In genomic region chr12:132322206-132323132, GRCh38 we compare ENCODE assay signal across 18 cellular contexts. TPM values are rescaled to one million over a fixed set of nuclear protein-coding genes. Genes with fewer than 3 reads are reported as not detected.
DNase-seq lines count a peak whose midpoint lies in the region; ATAC-seq and TF ChIP-seq lines count a peak whose summit lies in the region.
"Had no signal": no experiment of that assay in that cellular context is flagged by ENCODE, and none has a peak within 500 bp of the region (broad histone marks: within the 10 kb centered on the region; RNA-seq: fewer than 3 reads in every experiment).

No MANE protein-coding gene starts in this region.

- no peak for TF ChIP-seq EP300 in transverse colon (IDR thresholded peaks at IDR 0.05; ENCODE audit: low read depth)

- intact Hi-C loops in Right ventricle myocardium superior (cut with DNase I): no loop called here
- intact Hi-C loops in cardiac septum (cut with DNase I): no loop called here
- intact Hi-C loops in dorsolateral prefrontal cortex (cut with DNase I): no loop called here
- intact Hi-C loops in natural killer cell (cut with micrococcal nuclease): no loop called here
- intact Hi-C loops in transverse colon (cut with DNase I; ENCODE audit: low total_unique reads): no loop called here
- intact Hi-C loops in gastrocnemius medialis (cut with DNase I; ENCODE audit: low total_unique reads): no loop called here
- intact Hi-C loops in activated CD4-positive, alpha-beta T cell treated with anti-CD3 and anti-CD28 coated beads, Interleukin-2, amount 10 ng/mL, durations not matched to agents 24 days and 14 days (cut with micrococcal nuclease): no loop called here

- peaks cover 0 to 16% (median 0%) of the 10 kb centered on the region in 45 donors for H3K27me3 ChIP-seq in dorsolateral prefrontal cortex
- H3K27me3 ChIP-seq in transverse colon: peaks cover 22% of the 10 kb centered on the region
- peaks cover 21 to 35% (median 29%) of the 10 kb centered on the region in 3 donors for H3K27me3 ChIP-seq in gastrocnemius medialis

- no peaks in the 10 kb centered on the region for H3K4me1 Mint-ChIP-seq in natural killer cell
- peaks cover 7% of the 10 kb centered on the region for H3K4me1 Mint-ChIP-seq in activated CD4-positive, alpha-beta T cell treated with anti-CD3 and anti-CD28 coated beads, Interleukin-2, amount 10 ng/mL, durations not matched to agents 24 days and 14 days

- in situ Hi-C loops in transverse colon (cut with MboI; ENCODE audit: low pct_ligation_motif_present in 1 of 4, low pct_unique_long_range_greater_than_20kb in 1 of 4, low sequenced_read_pairs in 3 of 4): no loop called here
- in situ Hi-C loops in gastrocnemius medialis (cut with MboI; ENCODE audit: low sequenced_read_pairs in 4 of 4): no loop called here

- H3K27me3 Mint-ChIP-seq in natural killer cell (ENCODE audit: low read depth in 2 of 2): peaks cover 4 to 7% of the 10 kb centered on the region in 2 donors
- H3K27me3 Mint-ChIP-seq in activated CD4-positive, alpha-beta T cell treated with anti-CD3 and anti-CD28 coated beads, Interleukin-2, amount 10 ng/mL, durations not matched to agents 24 days and 14 days: peaks cover 7% of the 10 kb centered on the region

- H3K9me3 ChIP-seq in transverse colon (no peaks in the 10 kb centered on the region), gastrocnemius medialis (no peaks in the 10 kb centered on the region)

- H3K36me3 ChIP-seq in transverse colon (no peaks in the 10 kb centered on the region), gastrocnemius medialis (no peaks in the 10 kb centered on the region)
- H3K36me3 ChIP-seq: brain microvascular endothelial cell had no signal

- 76 to 84% methylated on average over 7 to 40 of the region's 43 CpGs for WGBS in transverse colon (ENCODE audit: low coverage in 1 of 2), 2 donors

- peaks cover 0 to 21% (median 6%) of the 10 kb centered on the region in 4 donors for H3K4me1 ChIP-seq in transverse colon
- no peaks in the 10 kb centered on the region for H3K4me1 ChIP-seq in gastrocnemius medialis

- H3K4me3 ChIP-seq in dorsolateral prefrontal cortex (peak overlapping the region in 20 of 59 donors; percentile 15 to 46 (median 30)), transverse colon (no peak overlapping the region), gastrocnemius medialis (no peak overlapping the region)

- no peaks in the 10 kb centered on the region for H3K9me3 Mint-ChIP-seq in natural killer cell
- H3K9me3 Mint-ChIP-seq in activated CD4-positive, alpha-beta T cell treated with anti-CD3 and anti-CD28 coated beads, Interleukin-2, amount 10 ng/mL, durations not matched to agents 24 days and 14 days: no peaks in the 10 kb centered on the region
- H3K9me3 Mint-ChIP-seq: activated T-helper 1 cell treated with anti-CD3 and anti-CD28 coated beads, Interleukin-12 subunit alpha, Interleukin-12 subunit beta, Interleukin-2, Interleukin-4 antibody, amounts not matched to agents 30 ng/mL and 10 ng/mL and 1 ng/mL, durations not matched to agents 14 hours and 24 hours and 36 hours had no signal

- TF ChIP-seq POLR2A in transverse colon (IDR thresholded peaks at IDR 0.05) (no peak), gastrocnemius medialis (IDR thresholded peaks at IDR 0.05) (no peak)

- no peaks in the 10 kb centered on the region for H3K36me3 Mint-ChIP-seq in natural killer cell
- no peaks in the 10 kb centered on the region for H3K36me3 Mint-ChIP-seq in activated CD4-positive, alpha-beta T cell treated with anti-CD3 and anti-CD28 coated beads, Interleukin-2, amount 10 ng/mL, durations not matched to agents 24 days and 14 days (ENCODE audit: low read depth)
- H3K36me3 Mint-ChIP-seq: activated naive CD8-positive, alpha-beta T cell had no signal

- DNase-seq in Right ventricle myocardium superior (peak; percentile 20), cardiac septum (ENCODE audit: low spot score) (no peak), dorsolateral prefrontal cortex (peak in 3 of 10 donors; percentile 18 to 44 (median 21)), natural killer cell (no peak), transverse colon (no peak), gastrocnemius medialis (no peak)
- DNase-seq in activated CD4-positive, alpha-beta T cell treated with anti-CD3 and anti-CD28 coated beads, Interleukin-2, amount 10 ng/mL, durations not matched to agents 24 days and 14 days: no peak
- DNase-seq: brain microvascular endothelial cell, hypothalamus, NCI-H1436, NCI-H69, SHP77 treated with DMSO at 0.1 percent for 48 hours had no signal

- H3K27ac ChIP-seq in dorsolateral prefrontal cortex (peak overlapping the region in 42 of 59 donors; percentile 5 to 93 (median 52)), transverse colon (peak overlapping the region in 3 of 4 donors; percentile 17 to 63 (median 45)), gastrocnemius medialis (no peak overlapping the region)
- H3K27ac ChIP-seq: brain microvascular endothelial cell, C4-2B had no signal

- H3K4me3 Mint-ChIP-seq in natural killer cell: no peak overlapping the region
- H3K4me3 Mint-ChIP-seq in activated CD4-positive, alpha-beta T cell treated with anti-CD3 and anti-CD28 coated beads, Interleukin-2, amount 10 ng/mL, durations not matched to agents 24 days and 14 days: no peak overlapping the region
- H3K4me3 Mint-ChIP-seq: activated CD4-positive, alpha-beta T cell treated with anti-CD3 and anti-CD28 coated beads for 36 hours; activated T-helper 1 cell treated with anti-CD3 and anti-CD28 coated beads, Interleukin-12 subunit alpha, Interleukin-12 subunit beta, Interleukin-2, Interleukin-4 antibody, amounts not matched to agents 30 ng/mL and 10 ng/mL and 1 ng/mL, durations not matched to agents 14 hours and 24 hours and 36 hours had no signal

- ATAC-seq in Right ventricle myocardium superior (ENCODE audit: poor library complexity): no peak
- ATAC-seq in natural killer cell: no peak
- no peak for ATAC-seq in gastrocnemius medialis
- ATAC-seq in HG03521 (IDR thresholded peaks at IDR 0.05; ENCODE audit: unreplicated experiment): no peak
- ATAC-seq: activated CD4-positive, alpha-beta T cell treated with anti-CD3 and anti-CD28 coated beads for 36 hours had no signal

- no peak for TF ChIP-seq CTCF in dorsolateral prefrontal cortex (IDR thresholded peaks at IDR 0.05 in 54 of 56, conservative IDR thresholded peaks at IDR 0.05 in 2 of 56; ENCODE audit: low read depth in 1 of 56, partially characterized antibody in 56 of 56)
- no peak for TF ChIP-seq CTCF in natural killer cell (IDR thresholded peaks at IDR 0.05)
- no peak for TF ChIP-seq CTCF in transverse colon (IDR thresholded peaks at IDR 0.05)
- TF ChIP-seq CTCF in gastrocnemius medialis (IDR thresholded peaks at IDR 0.05 in 4 of 5, conservative IDR thresholded peaks at IDR 0.05 in 1 of 5): no peak

- peak overlapping the region; percentile 51 to 59 for H3K27ac Mint-ChIP-seq in natural killer cell
- H3K27ac Mint-ChIP-seq in activated CD4-positive, alpha-beta T cell treated with anti-CD3 and anti-CD28 coated beads, Interleukin-2, amount 10 ng/mL, durations not matched to agents 24 days and 14 days: no peak overlapping the region
- H3K27ac Mint-ChIP-seq: activated naive CD8-positive, alpha-beta T cell; progenitor cell of endocrine pancreas had no signal

RNA-seq across cellular contexts. Expression of gene GALNT9, which starts 6.9 kb away (rescaled TPM):
- total RNA-seq in Right ventricle myocardium superior: not detected
- not detected for total RNA-seq in cardiac septum
- total RNA-seq in dorsolateral prefrontal cortex: 100 to 1,000 TPM in 37 of 120 experiments, 10 to 100 TPM in 83; 22.8 to 134 (median 90.1) TPM
- not detected for total RNA-seq in natural killer cell
- 1 to 10 TPM in 1 of 4 donors, under 1 TPM in 1, not detected in 2; 0.82 to 4.5 TPM for total RNA-seq in transverse colon
- total RNA-seq in gastrocnemius medialis: not detected
- total RNA-seq in activated CD4-positive, alpha-beta T cell treated with anti-CD3 and anti-CD28 coated beads, Interleukin-2, amount 10 ng/mL, durations not matched to agents 24 days and 14 days: 0.19 TPM in 1 of 2 replicates, not detected in the other
- total RNA-seq: activated T-helper 1 cell treated with anti-CD3 and anti-CD28 coated beads, Interleukin-12 subunit alpha, Interleukin-12 subunit beta, Interleukin-2, Interleukin-4 antibody, amounts not matched to agents 30 ng/mL and 10 ng/mL and 1 ng/mL, durations not matched to agents 14 hours and 24 hours and 36 hours had no signal

Comparison
In these comparisons a context has a peak if more than half of its experiments do, and no peak if none do; other contexts are left out.
1. H3K27ac ChIP-seq: peak in dorsolateral prefrontal cortex (42 of 59) and transverse colon (3 of 4); none in gastrocnemius medialis (0 of 4).
2. RNA of gene GALNT9, which starts 6.9 kb away (total RNA-seq): 22.8 to 134 TPM in dorsolateral prefrontal cortex; 0.82 to 4.5 TPM in transverse colon, 0.19 TPM in activated CD4-positive, alpha-beta T cell treated with anti-CD3 and anti-CD28 coated beads, Interleukin-2, amount 10 ng/mL, durations not matched to agents 24 days and 14 days, not detected in Right ventricle myocardium superior (single experiment), not detected in cardiac septum (single experiment), not detected in natural killer cell and not detected in gastrocnemius medialis; every median in the first group is over 4 times any median in the second.